ENCODE assay signal across 10 cellular contexts in the genomic region with DNA sequence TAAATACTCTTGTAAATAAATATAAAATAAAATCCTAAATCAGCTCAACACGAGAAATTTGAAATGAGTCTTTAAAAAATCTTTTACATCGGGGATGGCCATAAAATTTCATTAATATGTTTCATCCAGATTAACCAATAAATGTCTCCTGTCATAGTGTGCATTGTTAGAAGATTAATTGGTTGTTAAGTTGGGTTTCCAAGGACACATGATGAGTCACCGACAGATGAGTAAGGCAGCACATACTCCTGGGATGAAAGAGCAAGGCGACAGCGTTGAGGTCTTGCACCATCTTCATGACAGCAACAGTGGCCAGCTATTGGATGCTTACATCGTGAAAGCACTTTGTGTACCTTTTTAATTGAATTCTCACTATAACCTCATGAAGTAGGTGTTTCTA.
DNase-seq lines count a peak whose midpoint lies in the region; ATAC-seq and TF ChIP-seq lines count a peak whose summit lies in the region.
"Had no signal": no experiment of that assay in that cellular context is flagged by ENCODE, and none has a peak within 500 bp of the region (broad histone marks: within the 10 kb centered on the region; RNA-seq: fewer than 3 reads in every experiment).

No MANE protein-coding gene starts in this region.

- DNase-seq in DMS153 (lab: John Stamatoyannopoulos, UW) (peak; percentile 82), LNCaP clone FGC (ENCODE audit: low read depth) (peak; percentile 17), amniotic stem cell (lab: John Stamatoyannopoulos, UW) (peak; percentile 86), left kidney (ENCODE audit: low read depth, low spot score) (peak; percentile 16), DMS79 (lab: John Stamatoyannopoulos, UW) (no peak), NCI-H2227 treated with DMSO at 0.1 percent for 48 hours (lab: John Stamatoyannopoulos, UW) (no peak), NCI-H2196 (lab: John Stamatoyannopoulos, UW; ENCODE audit: unreplicated experiment) (no peak)
- DNase-seq: GOT3 had no signal

- no peak overlapping the region for H3K4me3 ChIP-seq in LNCaP clone FGC (ENCODE audit: low read depth, low read length)
- H3K4me3 ChIP-seq: SK-N-MC had no signal

- no peak for TF ChIP-seq CTCF in LNCaP clone FGC (IDR thresholded peaks at IDR 0.05; ENCODE audit: control insufficient read depth, extremely low read depth, insufficient read depth)

- no peak for ATAC-seq in GM19023 (IDR thresholded peaks at IDR 0.05; ENCODE audit: unreplicated experiment)

Comparison
In these comparisons a context has a peak if more than half of its experiments do, and no peak if none do; other contexts are left out.
1. DNase-seq: peak in DMS153 (single experiment), LNCaP clone FGC (single experiment), amniotic stem cell (single experiment) and left kidney (single experiment); none in DMS79 (single experiment), NCI-H2227 treated with DMSO at 0.1 percent for 48 hours (single experiment) and NCI-H2196 (single experiment).